ENCODE assay signal across 20 cellular contexts in genomic region chr9:114720296-114720695, GRCh38. TPM values are rescaled to one million over a fixed set of nuclear protein-coding genes. Genes with fewer than 3 reads are reported as not detected.
A peak's percentile ranks its signal among the peaks of the same experiment; 100 is the strongest.
DNase-seq lines count a peak whose midpoint lies in the region; ATAC-seq, FAIRE-seq and TF ChIP-seq lines count a peak whose summit lies in the region.
"Had no signal": no experiment of that assay in that cellular context is flagged by ENCODE, and none has a peak within 500 bp of the region (broad histone marks: within the 10 kb centered on the region; RNA-seq: fewer than 3 reads in every experiment).

No MANE protein-coding gene starts in this region.

- peaks cover 9% of the 10 kb centered on the region for H3K9me3 Mint-ChIP-seq in activated naive CD4-positive, alpha-beta T cell treated with anti-CD3 and anti-CD28 coated beads, Interleukin-2, amount 50 U/mL, for 24 hours
- H3K9me3 Mint-ChIP-seq in astrocyte (ENCODE audit: unreplicated experiment) = peaks cover 11% of the 10 kb centered on the region
- no peaks in the 10 kb centered on the region for H3K9me3 Mint-ChIP-seq in CD4-positive, alpha-beta T cell

- TF ChIP-seq CTCF in RWPE1 (conservative IDR thresholded peaks at IDR 0.05; ENCODE audit: low read depth) (no peak), astrocyte (IDR thresholded peaks at IDR 0.05; ENCODE audit: insufficient read depth, low read depth, low read length) (no peak)
- TF ChIP-seq CTCF in CD4-positive, alpha-beta T cell (IDR thresholded peaks at IDR 0.05) = no peak

- ATAC-seq in GM18861 (IDR thresholded peaks at IDR 0.05; ENCODE audit: unreplicated experiment) (no peak), HG03457 (IDR thresholded peaks at IDR 0.05; ENCODE audit: unreplicated experiment) (no peak)
- no peak for ATAC-seq in CD4-positive, alpha-beta T cell (ENCODE audit: poor library complexity)

- H3K4me1 ChIP-seq in astrocyte (ENCODE audit: insufficient read depth, low read length) = peaks cover 16% of the 10 kb centered on the region

- no peaks in the 10 kb centered on the region for H4K20me1 ChIP-seq in astrocyte (ENCODE audit: insufficient read depth, low read length)

- H3K4me3 Mint-ChIP-seq in activated naive CD4-positive, alpha-beta T cell treated with anti-CD3 and anti-CD28 coated beads, Interleukin-2, amount 50 U/mL, for 24 hours = no peak overlapping the region
- no peak overlapping the region for H3K4me3 Mint-ChIP-seq in astrocyte (ENCODE audit: unreplicated experiment)
- no peak overlapping the region for H3K4me3 Mint-ChIP-seq in CD4-positive, alpha-beta T cell
- H3K4me3 Mint-ChIP-seq: nephron had no signal

- no peaks in the 10 kb centered on the region for H3K79me2 ChIP-seq in astrocyte (ENCODE audit: insufficient read depth, low read length)

- H3K36me3 Mint-ChIP-seq in activated naive CD4-positive, alpha-beta T cell treated with anti-CD3 and anti-CD28 coated beads, Interleukin-2, amount 50 U/mL, for 24 hours = peaks cover 7% of the 10 kb centered on the region
- H3K36me3 Mint-ChIP-seq in astrocyte (ENCODE audit: low read depth, unreplicated experiment) = peaks cover 2% of the 10 kb centered on the region
- H3K36me3 Mint-ChIP-seq in CD4-positive, alpha-beta T cell (ENCODE audit: low read depth) = no peaks in the 10 kb centered on the region

- peaks cover 49% of the 10 kb centered on the region for H3K4me1 Mint-ChIP-seq in activated naive CD4-positive, alpha-beta T cell treated with anti-CD3 and anti-CD28 coated beads, Interleukin-2, amount 50 U/mL, for 24 hours
- no peaks in the 10 kb centered on the region for H3K4me1 Mint-ChIP-seq in astrocyte (ENCODE audit: low read depth, unreplicated experiment)
- H3K4me1 Mint-ChIP-seq in CD4-positive, alpha-beta T cell (ENCODE audit: low read depth) = peaks cover 35% of the 10 kb centered on the region

- no peak overlapping the region for H3K9ac ChIP-seq in astrocyte (ENCODE audit: low read length)

- peak overlapping the region; percentile 76 for H3K27ac Mint-ChIP-seq in activated naive CD4-positive, alpha-beta T cell treated with anti-CD3 and anti-CD28 coated beads, Interleukin-2, amount 50 U/mL, for 24 hours
- no peak overlapping the region for H3K27ac Mint-ChIP-seq in astrocyte (ENCODE audit: unreplicated experiment)
- H3K27ac Mint-ChIP-seq in CD4-positive, alpha-beta T cell = no peak overlapping the region
- H3K27ac Mint-ChIP-seq: nephron, progenitor cell of endocrine pancreas had no signal

- POLR2A ChIA-PET in RWPE1 (lab: Yijun Ruan, JAX; ENCODE audit: low non-redundant PET) = no interaction called here
- POLR2A ChIA-PET in CD4-positive, alpha-beta T cell (lab: Charles Lee) = no interaction called here

- H3K27ac ChIP-seq in RWPE1 = peak overlapping the region; percentile 6; the same call in 1 of the 2 replicates
- H3K27ac ChIP-seq in astrocyte (ENCODE audit: low read depth, low read length) = no peak overlapping the region
- no peak overlapping the region for H3K27ac ChIP-seq in CD4-positive, alpha-beta T cell (ENCODE audit: low read depth, low read length)
- H3K27ac ChIP-seq: cardiac muscle cell, HL-60, spleen had no signal

- FAIRE-seq in astrocyte (lab: Jason Lieb, UNC) = peak; percentile 39
- FAIRE-seq: GM18507 had no signal

- peaks cover 7% of the 10 kb centered on the region for H3K27me3 ChIP-seq in astrocyte (ENCODE audit: insufficient read depth, low read length)
- H3K27me3 ChIP-seq in CD4-positive, alpha-beta T cell (ENCODE audit: control insufficient read depth, insufficient read depth, low read length) = no peaks in the 10 kb centered on the region

- no peak overlapping the region for H2AFZ ChIP-seq in astrocyte (ENCODE audit: low read depth, low read length)

- no peaks in the 10 kb centered on the region for H3K27me3 Mint-ChIP-seq in activated naive CD4-positive, alpha-beta T cell treated with anti-CD3 and anti-CD28 coated beads, Interleukin-2, amount 50 U/mL, for 24 hours
- H3K27me3 Mint-ChIP-seq in astrocyte (ENCODE audit: low read depth, unreplicated experiment) = peaks cover 36% of the 10 kb centered on the region
- H3K27me3 Mint-ChIP-seq in CD4-positive, alpha-beta T cell = no peaks in the 10 kb centered on the region

- H3K9me3 ChIP-seq in astrocyte (ENCODE audit: insufficient read depth, low read depth, low read length) = no peaks in the 10 kb centered on the region
- no peaks in the 10 kb centered on the region for H3K9me3 ChIP-seq in CD4-positive, alpha-beta T cell (ENCODE audit: control insufficient read depth, low read length)
- H3K9me3 ChIP-seq: spleen had no signal

- DNase-seq in activated naive CD4-positive, alpha-beta T cell (lab: John Stamatoyannopoulos, UW) = no peak
- DNase-seq in RWPE1 (ENCODE audit: low spot score) (peak; percentile 34), astrocyte (ENCODE audit: low read depth) (no peak), renal cortical epithelial cell (ENCODE audit: low read depth) (peak; percentile 71)
- no peak for DNase-seq in CD4-positive, alpha-beta T cell
- DNase-seq: Calu3; effector CD4-positive, alpha-beta T cell; foreskin melanocyte; NCI-H146; NCI-H446 treated with DMSO at 0.1 percent for 48 hours; spleen had no signal

- no peaks in the 10 kb centered on the region for H3K36me3 ChIP-seq in astrocyte (ENCODE audit: insufficient read depth, low read length)
- H3K36me3 ChIP-seq: cardiac muscle cell, spleen had no signal

- no peak overlapping the region for H3K4me3 ChIP-seq in astrocyte (ENCODE audit: insufficient read depth, low read depth, low read length)
- H3K4me3 ChIP-seq: cardiac muscle cell, lung, spleen had no signal

- H3K4me2 ChIP-seq in astrocyte (ENCODE audit: low read length) = no peak overlapping the region

- CTCF ChIA-PET in RWPE1 (lab: Yijun Ruan, JAX) = interaction anchor here (0.6 to 1.1 kb wide), 3 partner anchors 37 to 150 kb away, joined by 3 read pairs; no protein-coding TSS in a partner anchor
- CTCF ChIA-PET in CD4-positive, alpha-beta T cell (lab: Charles Lee) = interaction anchor here (1.2 kb wide), 1 partner anchor 67 kb away, joined by 3 read pairs; no protein-coding TSS in a partner anchor

- intact Hi-C loops in CD4-positive, alpha-beta T cell (cut with DNase I, micrococcal nuclease) = loop anchor here in 1 of 2 experiments (5.0 kb wide), 1 partner anchor 38 kb away; the partner anchor contains the start of gene TEX48

RNA-seq across cellular contexts. Expression of gene TEX48, which starts 38.3 kb away (rescaled TPM):
- not detected in 2 replicates for total RNA-seq in astrocyte
- total RNA-seq in renal cortical epithelial cell = not detected in 2 replicates
- not detected for total RNA-seq in CD4-positive, alpha-beta T cell
- total RNA-seq: Calu3, cardiac muscle cell, lung, progenitor cell of endocrine pancreas, spleen had no signal

Comparison
In these comparisons a context has a peak if more than half of its experiments do, and no peak if none do; other contexts are left out.
1. DNase-seq: peak in RWPE1 (single experiment) and renal cortical epithelial cell (single experiment); none in activated naive CD4-positive, alpha-beta T cell (0 of 4), astrocyte (single experiment) and CD4-positive, alpha-beta T cell (0 of 10).